ENCODE assay signal across 8 cellular contexts in the genomic region with DNA sequence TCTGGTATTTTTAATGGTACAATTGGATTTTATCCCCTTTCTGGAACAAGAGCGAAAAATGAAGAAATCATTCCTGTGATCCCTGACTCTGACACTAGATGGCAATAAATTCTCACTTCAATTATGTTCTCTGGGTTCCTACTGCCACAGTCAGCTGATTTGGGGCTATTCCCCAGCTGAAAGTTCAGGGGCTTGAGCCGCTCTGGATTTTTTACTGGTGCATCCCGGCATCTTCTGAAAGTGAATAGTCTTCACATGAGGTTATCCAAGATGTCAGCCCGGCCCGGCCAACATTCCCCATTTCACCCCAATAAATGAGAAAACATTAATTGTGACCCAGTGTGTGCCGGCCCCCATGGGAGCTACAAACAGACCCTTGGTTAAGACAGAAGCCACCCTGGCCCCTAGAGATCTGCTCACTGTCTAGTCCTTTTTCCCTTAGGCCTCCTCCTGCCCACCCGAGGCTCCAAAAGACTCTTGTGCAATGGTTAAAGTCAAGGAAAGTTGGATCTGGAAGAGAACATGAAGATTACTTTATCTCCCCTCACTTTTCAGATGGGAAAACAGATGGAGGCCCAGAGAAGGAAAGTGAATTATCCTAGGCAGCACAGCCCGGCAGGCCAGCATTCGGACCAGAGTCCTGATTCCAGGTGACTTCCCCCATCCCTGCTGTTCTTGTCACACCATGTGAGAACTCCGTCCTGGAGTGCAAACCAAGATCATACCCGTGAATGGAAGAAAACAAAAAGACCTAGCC. TPM values are rescaled to one million over a fixed set of nuclear protein-coding genes. Genes with fewer than 3 reads are reported as not detected.
DNase-seq lines count a peak whose midpoint lies in the region; ATAC-seq, FAIRE-seq and TF ChIP-seq lines count a peak whose summit lies in the region.

No MANE protein-coding gene starts in this region.

- TF ChIP-seq CTCF in AG04449 (IDR thresholded peaks at IDR 0.05; ENCODE audit: insufficient read depth, low read length, missing control alignments) (peak; percentile 48), epithelial cell of proximal tubule (conservative IDR thresholded peaks at IDR 0.05; ENCODE audit: low read depth, low read length) (peak; percentile 67)

- no peaks in the 10 kb centered on the region for H3K36me3 Mint-ChIP-seq in T-helper 2 cell treated with Interferon-gamma antibody and Interleukin-4, amounts not matched to agents 5 μg/mL and 100 μg/mL, for 36 hours (ENCODE audit: low read depth)

- POLR2A ChIA-PET in AG04449 (lab: Yijun Ruan, JAX): interaction anchor here (0.6 to 1.0 kb wide), 3 partner anchors 16 to 160 kb away, joined by 3 to 5 read pairs (median 3); a partner anchor contains a TSS

- CTCF ChIA-PET in AG04449 (lab: Yijun Ruan, JAX): interaction anchor here (0.7 to 6.9 kb wide), 40 partner anchors 10 to 834 kb away, joined by 3 to 71 read pairs (median 5); a partner anchor contains a TSS

- H3K4me3 ChIP-seq in AG04449 (ENCODE audit: low read depth, low read length): no peak overlapping the region
- no peak overlapping the region for H3K4me3 ChIP-seq in epithelial cell of proximal tubule (ENCODE audit: low read depth, low read length)

- DNase-seq in AG04449 (ENCODE audit: low read depth, low spot score) (no peak), NCI-H1436 (lab: John Stamatoyannopoulos, UW) (peak; percentile 41), epithelial cell of proximal tubule (ENCODE audit: low read depth) (no peak), myocyte (ENCODE audit: low read depth) (peak; percentile 72), posterior vena cava (ENCODE audit: low spot score) (no peak)
- DNase-seq in T-helper 2 cell treated with Interferon-gamma antibody and Interleukin-4, amounts not matched to agents 5 μg/mL and 100 μg/mL, for 36 hours (ENCODE audit: low spot score): no peak

- H3K4me1 Mint-ChIP-seq in T-helper 2 cell treated with Interferon-gamma antibody and Interleukin-4, amounts not matched to agents 5 μg/mL and 100 μg/mL, for 36 hours (ENCODE audit: low read depth): peaks cover 17% of the 10 kb centered on the region

- no peaks in the 10 kb centered on the region for H3K9me3 Mint-ChIP-seq in T-helper 2 cell treated with Interferon-gamma antibody and Interleukin-4, amounts not matched to agents 5 μg/mL and 100 μg/mL, for 36 hours

- no peak for ATAC-seq in HG02885 (IDR thresholded peaks at IDR 0.05; ENCODE audit: poor library complexity, unreplicated experiment)

- FAIRE-seq in G401.6 (lab: Jason Lieb, UNC): peak; percentile 93

- H3K27ac Mint-ChIP-seq in T-helper 2 cell treated with Interferon-gamma antibody and Interleukin-4, amounts not matched to agents 5 μg/mL and 100 μg/mL, for 36 hours: peak overlapping the region; percentile 79

- peaks cover 9% of the 10 kb centered on the region for H3K27me3 Mint-ChIP-seq in T-helper 2 cell treated with Interferon-gamma antibody and Interleukin-4, amounts not matched to agents 5 μg/mL and 100 μg/mL, for 36 hours (ENCODE audit: low read depth)

- intact Hi-C loops in posterior vena cava (cut with DNase I): loop anchor here in 1 of 2 donors (5.0 kb wide), 1 partner anchor 55 kb away; no protein-coding TSS in a partner anchor

- H3K4me3 Mint-ChIP-seq in T-helper 2 cell treated with Interferon-gamma antibody and Interleukin-4, amounts not matched to agents 5 μg/mL and 100 μg/mL, for 36 hours: peak overlapping the region; percentile 56

RNA-seq across cellular contexts. Expression of a gene that starts 20.8 kb away (rescaled TPM):
- total RNA-seq in epithelial cell of proximal tubule (99.7 and 106 TPM in 2 replicates), myocyte (76.2 and 86.8 TPM in 2 replicates), posterior vena cava (10 to 100 TPM; 59.9 to 71.8 TPM)
- polyA plus RNA-seq in myocyte (2012): 185 TPM

Comparison
In these comparisons a context has a peak if more than half of its experiments do, and no peak if none do; other contexts are left out.
1. DNase-seq: peak in NCI-H1436 (single experiment) and myocyte (single experiment); none in AG04449 (single experiment), T-helper 2 cell treated with Interferon-gamma antibody and Interleukin-4, amounts not matched to agents 5 μg/mL and 100 μg/mL, for 36 hours (single experiment), epithelial cell of proximal tubule (single experiment) and posterior vena cava (single experiment).